In the genomic region with DNA sequence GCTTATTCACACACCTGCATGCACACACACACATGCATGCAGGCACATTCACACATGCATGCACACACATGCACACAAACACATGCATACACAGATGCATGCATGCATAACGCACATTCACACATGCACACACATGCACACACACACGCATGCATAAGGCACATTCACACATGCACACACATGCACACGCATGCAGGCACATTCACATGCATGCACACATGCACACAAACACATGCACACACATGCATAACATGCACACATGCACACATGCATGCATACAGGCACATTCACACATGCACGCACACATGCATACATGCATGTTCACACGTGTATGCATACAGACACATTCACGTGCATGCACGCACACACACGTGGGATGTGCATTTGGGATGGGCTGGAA, we compare ENCODE assay signal across 3 cellular contexts.
TF ChIP-seq lines count a peak whose summit lies in the region.

No MANE protein-coding gene starts in this region.

TF ChIP-seq in HepG2, 621 proteins besides CTCF, POLR2A, EP300 and RAD21:
- TF ChIP-seq ZNF674 (CRISPR knock-in tag; IDR thresholded peaks at IDR 0.05; ENCODE audit: low read depth) (no peak), ZKSCAN1 (IDR thresholded peaks at IDR 0.05; ENCODE audit: low read length) (no peak), ZNF83 (CRISPR knock-in tag; IDR thresholded peaks at IDR 0.05; ENCODE audit: borderline replicate concordance) (no peak), MNT (IDR thresholded peaks at IDR 0.05) (peak; percentile 97), GLI4 (CRISPR knock-in tag; IDR thresholded peaks at IDR 0.05; ENCODE audit: borderline replicate concordance) (no peak), TBX3 (IDR thresholded peaks at IDR 0.05; ENCODE audit: borderline replicate concordance) (0 out of 2 replicates have a peak, but pooled peaks have one; percentile 7), ZNF670 (CRISPR knock-in tag; IDR thresholded peaks at IDR 0.05; ENCODE audit: borderline replicate concordance) (no peak)
- TF ChIP-seq, protein P1, sequence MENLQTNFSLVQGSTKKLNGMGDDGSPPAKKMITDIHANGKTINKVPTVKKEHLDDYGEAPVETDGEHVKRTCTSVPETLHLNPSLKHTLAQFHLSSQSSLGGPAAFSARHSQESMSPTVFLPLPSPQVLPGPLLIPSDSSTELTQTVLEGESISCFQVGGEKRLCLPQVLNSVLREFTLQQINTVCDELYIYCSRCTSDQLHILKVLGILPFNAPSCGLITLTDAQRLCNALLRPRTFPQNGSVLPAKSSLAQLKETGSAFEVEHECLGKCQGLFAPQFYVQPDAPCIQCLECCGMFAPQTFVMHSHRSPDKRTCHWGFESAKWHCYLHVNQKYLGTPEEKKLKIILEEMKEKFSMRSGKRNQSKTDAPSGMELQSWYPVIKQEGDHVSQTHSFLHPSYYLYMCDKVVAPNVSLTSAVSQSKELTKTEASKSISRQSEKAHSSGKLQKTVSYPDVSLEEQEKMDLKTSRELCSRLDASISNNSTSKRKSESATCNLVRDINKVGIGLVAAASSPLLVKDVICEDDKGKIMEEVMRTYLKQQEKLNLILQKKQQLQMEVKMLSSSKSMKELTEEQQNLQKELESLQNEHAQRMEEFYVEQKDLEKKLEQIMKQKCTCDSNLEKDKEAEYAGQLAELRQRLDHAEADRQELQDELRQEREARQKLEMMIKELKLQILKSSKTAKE (CRISPR knock-in tag; IDR thresholded peaks at IDR 0.05; ENCODE audit: borderline replicate concordance): 0 out of 2 replicates have a peak, but pooled peaks have one; percentile 28

TF ChIP-seq in GM12878, 131 proteins besides CTCF, POLR2A, EP300 and RAD21:
- TF ChIP-seq NR2C2 (IDR thresholded peaks at IDR 0.05; ENCODE audit: borderline replicate concordance, control insufficient read depth, insufficient read length, low read depth) (peak; percentile 34), RUNX3 (IDR thresholded peaks at IDR 0.05; ENCODE audit: low read length) (no peak), STAT3 (IDR thresholded peaks at IDR 0.05; ENCODE audit: low read depth, low read length) (no peak), TARDBP (IDR thresholded peaks at IDR 0.05; ENCODE audit: borderline replicate concordance) (no peak), LARP7 (IDR thresholded peaks at IDR 0.05) (0 out of 2 replicates have a peak, but pooled peaks have one; percentile 42), TBL1XR1 (IDR thresholded peaks at IDR 0.05; ENCODE audit: low read depth, low read length) (no peak), ZNF592 (IDR thresholded peaks at IDR 0.05) (no peak)

TF ChIP-seq in endothelial cell of umbilical vein, 7 proteins besides CTCF, POLR2A, EP300 and RAD21:
- TF ChIP-seq MAX (IDR thresholded peaks at IDR 0.05; ENCODE audit: insufficient read depth, insufficient read length) (peak; percentile 11), MYC (IDR thresholded peaks at IDR 0.05; ENCODE audit: low read depth, low read length) (no peak)
